ENCODE assay signal across 8 cellular contexts in the genomic region with DNA sequence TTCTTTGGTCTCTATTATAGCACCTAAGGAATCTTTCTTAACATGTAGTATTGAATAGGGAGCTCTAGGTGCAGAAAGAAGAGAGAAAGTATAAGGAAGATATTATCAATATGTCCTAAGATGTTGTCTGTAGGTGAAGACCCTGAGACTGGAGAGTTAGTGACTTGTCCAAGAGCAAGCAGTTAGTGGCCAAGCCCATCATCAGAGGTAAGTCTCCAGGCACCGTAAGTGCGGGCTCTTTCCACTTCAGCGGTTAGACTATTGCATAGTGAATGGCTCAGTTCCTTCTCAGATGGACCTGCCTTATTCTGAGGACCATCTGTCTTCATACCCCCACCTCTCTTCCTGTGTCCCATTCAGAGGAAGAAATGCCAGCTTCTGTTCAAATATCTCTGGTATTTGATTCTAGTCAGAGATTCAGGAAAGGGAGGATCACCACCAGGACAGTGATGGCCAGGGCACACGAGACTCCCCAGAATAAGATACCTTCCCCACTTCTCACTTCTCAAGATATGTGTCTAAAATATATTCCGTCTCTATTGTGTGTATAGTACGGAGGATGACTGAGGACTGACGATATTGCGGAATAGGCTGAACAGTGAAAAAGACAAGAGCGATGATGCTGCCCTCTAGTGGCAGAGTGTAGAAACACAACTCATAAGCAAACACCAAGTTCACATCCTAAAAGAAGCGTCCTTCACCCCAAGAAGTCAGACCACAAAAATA. TPM values are rescaled to one million over a fixed set of nuclear protein-coding genes. Genes with fewer than 3 reads are reported as not detected.
A peak's percentile ranks its signal among the peaks of the same experiment; 100 is the strongest.
DNase-seq lines count a peak whose midpoint lies in the region; ATAC-seq and TF ChIP-seq lines count a peak whose summit lies in the region.

No MANE protein-coding gene starts in this region.

- TF ChIP-seq CTCF in OCI-LY3 (IDR thresholded peaks at IDR 0.05; ENCODE audit: low read depth, low read length) (peak; percentile 94), tibial nerve (IDR thresholded peaks at IDR 0.05) (peak; percentile 81 to 88 (median 82))

- DNase-seq in DMS79 (lab: John Stamatoyannopoulos, UW) (peak; percentile 33), activated T-helper 1 cell treated with Interleukin-2 at 50 U/mL for 16 hours (ENCODE audit: low read depth) (peak; percentile 16), fibroblast of peridontal ligament (ENCODE audit: extremely low read depth) (peak; percentile 88), neuronal stem cell (ENCODE audit: low spot score) (peak; percentile 75), tibial nerve (ENCODE audit: low spot score in 2 of 2) (peak in 1 of 2 donors; percentile 74)

- no peak overlapping the region for H3K23ac ChIP-seq in neuronal stem cell (ENCODE audit: low read depth, low read length, poor library complexity)

- H3K36me3 ChIP-seq in OCI-LY3 (replicated peaks; ENCODE audit: low read depth, low read length), result no peaks in the 10 kb centered on the region
- H3K36me3 ChIP-seq in neuronal stem cell (replicated peaks in 1 of 2; ENCODE audit: control insufficient read depth in 2 of 2, insufficient read depth in 2 of 2, low read length in 2 of 2), result no peaks in the 10 kb centered on the region
- H3K36me3 ChIP-seq in tibial nerve, result no peaks in the 10 kb centered on the region

- H3K27me3 ChIP-seq in OCI-LY3 (ENCODE audit: low read depth, low read length), result no peaks in the 10 kb centered on the region
- H3K27me3 ChIP-seq in neuronal stem cell (ENCODE audit: control insufficient read depth in 3 of 3, insufficient read depth in 3 of 3, low read depth in 1 of 3, low read length in 3 of 3), result peaks cover 0 to 5% (median 0%) of the 10 kb centered on the region in 3 experiments
- H3K27me3 ChIP-seq in tibial nerve, result no peaks in the 10 kb centered on the region

- H2BK5ac ChIP-seq in neuronal stem cell (ENCODE audit: low read length), result no peak overlapping the region

- H2BK120ac ChIP-seq in neuronal stem cell (ENCODE audit: low read depth, low read length), result no peak overlapping the region

- no peak overlapping the region; the same call in 1 of the 2 replicates for H3K9ac ChIP-seq in OCI-LY3 (ENCODE audit: low read length)
- no peak overlapping the region for H3K9ac ChIP-seq in neuronal stem cell (ENCODE audit: low read depth, low read length, poor library complexity)

- H2AK5ac ChIP-seq in neuronal stem cell (ENCODE audit: low read depth, low read length), result no peak overlapping the region

- H3K14ac ChIP-seq in neuronal stem cell (ENCODE audit: low read length), result no peak overlapping the region

- no peaks in the 10 kb centered on the region for H4K20me1 ChIP-seq in OCI-LY3 (ENCODE audit: insufficient read depth, low read length)

- no peak overlapping the region for H2BK12ac ChIP-seq in neuronal stem cell (ENCODE audit: low read length)

- peak; percentile 84 for ATAC-seq in GM21529 (IDR thresholded peaks at IDR 0.05; ENCODE audit: unreplicated experiment)

- H3K4me1 ChIP-seq in OCI-LY3 (ENCODE audit: low read length) (peaks cover 5% of the 10 kb centered on the region; the same call in 1 of the 2 replicates), neuronal stem cell (ENCODE audit: control insufficient read depth in 2 of 2, insufficient read depth in 1 of 2, low read depth in 1 of 2, low read length in 2 of 2) (peaks cover 0 to 2% of the 10 kb centered on the region in 2 donors), tibial nerve (peaks cover 0 to 3% (median 0%) of the 10 kb centered on the region in 4 donors)

- no peak for TF ChIP-seq POLR2A in tibial nerve (IDR thresholded peaks at IDR 0.05)

- WGBS in neuronal stem cell (ENCODE audit: extremely low coverage in 2 of 2, insufficient read length in 2 of 2, insufficient replicate concordance in 1 of 2), 2 donors, result no CpG with 5 or more reads among the region's 10 CpGs
- 26 to 32% methylated on average over 10 of the region's 10 CpGs for WGBS in tibial nerve, 2 donors

- H4K91ac ChIP-seq in neuronal stem cell (ENCODE audit: low read depth, low read length, poor library complexity), result no peak overlapping the region

- TF ChIP-seq EP300 in Ishikawa (IDR thresholded peaks at IDR 0.05; ENCODE audit: borderline replicate concordance), result no peak
- TF ChIP-seq EP300 in tibial nerve (IDR thresholded peaks at IDR 0.05), result peak in 1 of 2 donors; percentile 32

- H2BK15ac ChIP-seq in neuronal stem cell (ENCODE audit: low read length), result no peak overlapping the region

- H3K4me3 ChIP-seq in OCI-LY3 (ENCODE audit: low read length) (peak overlapping the region; percentile 69), neuronal stem cell (ENCODE audit: low read length in 2 of 2) (no peak overlapping the region), tibial nerve (no peak overlapping the region)

- H3K4me2 ChIP-seq in OCI-LY3 (ENCODE audit: low read length) (peak overlapping the region; percentile 79), neuronal stem cell (ENCODE audit: insufficient read depth, low read length, poor library complexity, severe bottlenecking) (peak overlapping the region; percentile 41)

- peak overlapping the region; percentile 89; the same call in 1 of the 2 replicates for H2AFZ ChIP-seq in OCI-LY3 (ENCODE audit: low read depth, low read length)
- peak overlapping the region; percentile 50 for H2AFZ ChIP-seq in neuronal stem cell (ENCODE audit: low read length)

- no peaks in the 10 kb centered on the region for H3K79me2 ChIP-seq in OCI-LY3 (ENCODE audit: low read length)

- H3K18ac ChIP-seq in neuronal stem cell (ENCODE audit: low read length), result no peak overlapping the region

- no peaks in the 10 kb centered on the region for H3K79me1 ChIP-seq in neuronal stem cell (ENCODE audit: low read depth, low read length)

- peak; percentile 85 for TF ChIP-seq RAD21 in Ishikawa (IDR thresholded peaks at IDR 0.05; ENCODE audit: low read depth)

- H3K9me3 ChIP-seq in OCI-LY3 (ENCODE audit: insufficient read depth, low read length) (no peaks in the 10 kb centered on the region), neuronal stem cell (replicated peaks in 1 of 2; ENCODE audit: control insufficient read depth in 2 of 2, insufficient read depth in 1 of 2, low read depth in 1 of 2, low read length in 2 of 2) (peaks cover 0 to 2% of the 10 kb centered on the region in 2 donors), tibial nerve (no peaks in the 10 kb centered on the region)

- H3K4ac ChIP-seq in neuronal stem cell (ENCODE audit: low read length), result no peak overlapping the region

- no peak overlapping the region for H3K27ac ChIP-seq in OCI-LY3 (ENCODE audit: low read length)
- H3K27ac ChIP-seq in neuronal stem cell (replicated peaks; ENCODE audit: low read length), result no peak overlapping the region
- H3K27ac ChIP-seq in tibial nerve, result no peak overlapping the region

- no peak overlapping the region for H4K8ac ChIP-seq in neuronal stem cell (ENCODE audit: low read depth, low read length)

TF ChIP-seq in Ishikawa, 13 proteins besides CTCF, POLR2A, EP300 and RAD21:
- TF ChIP-seq TEAD4 (IDR thresholded peaks at IDR 0.05) (no peak), CEBPB (IDR thresholded peaks at IDR 0.05) (peak; percentile 68)

RNA-seq across cellular contexts. Expression of gene ADGRG7, which starts 19.1 kb away (rescaled TPM):
- not detected for polyA plus RNA-seq in neuronal stem cell (2013, experiment 1 of 2)
- polyA plus RNA-seq in neuronal stem cell (2013, experiment 2 of 2), result not detected
- total RNA-seq in tibial nerve, result under 1 TPM in 1 of 4 donors, not detected in 3; 0.42 TPM
